In genomic region chr7:129829677-129830631, GRCh38 we compare ENCODE assay signal across 8 cellular contexts.
DNase-seq lines count a peak whose midpoint lies in the region; ATAC-seq lines count a peak whose summit lies in the region.

No MANE protein-coding gene starts in this region.

- in situ Hi-C loops in ACHN (cut with HindIII; ENCODE audit: low pct_ligation_motif_present, low pct_unique_long_range_greater_than_20kb, low sequenced_read_pairs): no loop called here
- in situ Hi-C loops in GM23248 (cut with MboI): loop anchor here (10.0 kb wide), 1 partner anchor 165 kb away; no protein-coding TSS in a partner anchor

- peak overlapping the region; percentile 55 for H2AFZ ChIP-seq in GM23248

- H3K27ac ChIP-seq in GM23248: peak overlapping the region; percentile 83

- peaks cover 8% of the 10 kb centered on the region; the same call in 1 of the 2 replicates for H3K36me3 ChIP-seq in GM23248 (ENCODE audit: low read depth)

- no peaks in the 10 kb centered on the region for H4K20me1 ChIP-seq in GM23248 (ENCODE audit: insufficient read depth)

- ATAC-seq in activated CD4-positive, alpha-beta T cell treated with anti-CD3 and anti-CD28 coated beads for 36 hours: peak; percentile 45
- ATAC-seq in left lobe of liver: peak; percentile 63
- ATAC-seq in GM21619 (IDR thresholded peaks at IDR 0.05; ENCODE audit: unreplicated experiment): no peak

- no peaks in the 10 kb centered on the region for H3K9me3 ChIP-seq in GM23248 (ENCODE audit: low read depth)

- H3K27ac Mint-ChIP-seq in activated CD4-positive, alpha-beta T cell treated with anti-CD3 and anti-CD28 coated beads for 36 hours: peak overlapping the region; percentile 47
- H3K27ac Mint-ChIP-seq in dendritic cell treated with granulocyte-macrophage colony-stimulating factor and Interleukin-4, amounts not matched to agents 40 ng/mL and 50 ng/mL, for 4 days: peak overlapping the region; percentile 25

- peaks cover 27% of the 10 kb centered on the region for H3K4me1 ChIP-seq in GM23248 (ENCODE audit: insufficient read depth)

- H3K9me3 Mint-ChIP-seq in activated CD4-positive, alpha-beta T cell treated with anti-CD3 and anti-CD28 coated beads for 36 hours (ENCODE audit: low read depth): no peaks in the 10 kb centered on the region
- H3K9me3 Mint-ChIP-seq in dendritic cell treated with granulocyte-macrophage colony-stimulating factor and Interleukin-4, amounts not matched to agents 40 ng/mL and 50 ng/mL, for 4 days: no peaks in the 10 kb centered on the region

- no peaks in the 10 kb centered on the region for H3K36me3 Mint-ChIP-seq in activated CD4-positive, alpha-beta T cell treated with anti-CD3 and anti-CD28 coated beads for 36 hours (ENCODE audit: low read depth)
- peaks cover 38% of the 10 kb centered on the region for H3K36me3 Mint-ChIP-seq in dendritic cell treated with granulocyte-macrophage colony-stimulating factor and Interleukin-4, amounts not matched to agents 40 ng/mL and 50 ng/mL, for 4 days (ENCODE audit: low read depth)

- POLR2A ChIA-PET in activated CD4-positive, alpha-beta T cell treated with anti-CD3 and anti-CD28 coated beads for 36 hours (lab: Charles Lee): interaction anchor here (0.6 to 1.0 kb wide), 2 partner anchors 121 to 154 kb away, joined by 3 read pairs; no protein-coding TSS in a partner anchor

- no peaks in the 10 kb centered on the region for H3K27me3 ChIP-seq in GM23248 (replicated peaks; ENCODE audit: insufficient read depth)

- peak; percentile 95 for DNase-seq in ACHN
- peak; percentile 91 for DNase-seq in GM23248
- DNase-seq in NCI-H345 (lab: John Stamatoyannopoulos, UW): peak; percentile 78
- DNase-seq in activated CD4-positive, alpha-beta T cell treated with anti-CD3 and anti-CD28 coated beads for 36 hours: peak; percentile 79
- DNase-seq in left lobe of liver (ENCODE audit: low spot score): peak; percentile 66
- peak; percentile 50 to 52 for DNase-seq in stimulated activated CD4-positive, alpha-beta T cell treated with anti-CD3 and anti-CD28 coated beads, Interleukin-2, amount 100 ng/mL, for 48 hours

- peak overlapping the region; percentile 73 for H3K9ac ChIP-seq in GM23248

- 16 to 17% methylated on average over 22 of the region's 22 CpGs for WGBS in GM23248 (ENCODE audit: low coverage in 1 of 2, low lambda C conversion rate in 2 of 2, missing lambda C conversion rate in 2 of 2), 2 experiments

- H3K79me2 ChIP-seq in GM23248 (ENCODE audit: insufficient read depth): no peaks in the 10 kb centered on the region

- H3K27me3 Mint-ChIP-seq in activated CD4-positive, alpha-beta T cell treated with anti-CD3 and anti-CD28 coated beads for 36 hours: no peaks in the 10 kb centered on the region
- H3K27me3 Mint-ChIP-seq in dendritic cell treated with granulocyte-macrophage colony-stimulating factor and Interleukin-4, amounts not matched to agents 40 ng/mL and 50 ng/mL, for 4 days: peaks cover 12% of the 10 kb centered on the region

- peak overlapping the region; percentile 63 for H3K4me3 ChIP-seq in GM23248

- intact Hi-C loops in activated CD4-positive, alpha-beta T cell treated with anti-CD3 and anti-CD28 coated beads for 36 hours (cut with DNase I, micrococcal nuclease): loop anchor here (1.0 to 10.0 kb wide), 5 partner anchors 165 to 465 kb away; partner anchors contain the start of gene NRF1 (in 1 of the 2)
- intact Hi-C loops in dendritic cell treated with granulocyte-macrophage colony-stimulating factor and Interleukin-4, amounts not matched to agents 40 ng/mL and 50 ng/mL, for 4 days (cut with micrococcal nuclease): loop anchor here (1.0 kb wide), 1 partner anchor 180 kb away; no protein-coding TSS in a partner anchor

- H3K4me1 Mint-ChIP-seq in activated CD4-positive, alpha-beta T cell treated with anti-CD3 and anti-CD28 coated beads for 36 hours: peaks cover 13% of the 10 kb centered on the region
- H3K4me1 Mint-ChIP-seq in dendritic cell treated with granulocyte-macrophage colony-stimulating factor and Interleukin-4, amounts not matched to agents 40 ng/mL and 50 ng/mL, for 4 days (ENCODE audit: low read depth): peaks cover 18% of the 10 kb centered on the region

- CTCF ChIA-PET in activated CD4-positive, alpha-beta T cell treated with anti-CD3 and anti-CD28 coated beads for 36 hours (lab: Charles Lee): interaction anchor here (0.6 to 4.2 kb wide), 40 partner anchors 8 to 611 kb away, joined by 3 to 42 read pairs (median 4); partner anchors contain the start of genes NRF1 and STRIP2

- H3F3A ChIP-seq in GM23248 (ENCODE audit: insufficient read depth): peaks cover 24% of the 10 kb centered on the region

- peak overlapping the region; percentile 82 for H3K4me2 ChIP-seq in GM23248 (ENCODE audit: unreplicated experiment)

- no peaks in the 10 kb centered on the region for H3K9me2 ChIP-seq in GM23248 (ENCODE audit: insufficient read depth)

- peak overlapping the region; percentile 27 for H3K4me3 Mint-ChIP-seq in activated CD4-positive, alpha-beta T cell treated with anti-CD3 and anti-CD28 coated beads for 36 hours
- H3K4me3 Mint-ChIP-seq in dendritic cell treated with granulocyte-macrophage colony-stimulating factor and Interleukin-4, amounts not matched to agents 40 ng/mL and 50 ng/mL, for 4 days: peak overlapping the region; percentile 6
